ENCODE assay signal across 8 cellular contexts in the genomic region with DNA sequence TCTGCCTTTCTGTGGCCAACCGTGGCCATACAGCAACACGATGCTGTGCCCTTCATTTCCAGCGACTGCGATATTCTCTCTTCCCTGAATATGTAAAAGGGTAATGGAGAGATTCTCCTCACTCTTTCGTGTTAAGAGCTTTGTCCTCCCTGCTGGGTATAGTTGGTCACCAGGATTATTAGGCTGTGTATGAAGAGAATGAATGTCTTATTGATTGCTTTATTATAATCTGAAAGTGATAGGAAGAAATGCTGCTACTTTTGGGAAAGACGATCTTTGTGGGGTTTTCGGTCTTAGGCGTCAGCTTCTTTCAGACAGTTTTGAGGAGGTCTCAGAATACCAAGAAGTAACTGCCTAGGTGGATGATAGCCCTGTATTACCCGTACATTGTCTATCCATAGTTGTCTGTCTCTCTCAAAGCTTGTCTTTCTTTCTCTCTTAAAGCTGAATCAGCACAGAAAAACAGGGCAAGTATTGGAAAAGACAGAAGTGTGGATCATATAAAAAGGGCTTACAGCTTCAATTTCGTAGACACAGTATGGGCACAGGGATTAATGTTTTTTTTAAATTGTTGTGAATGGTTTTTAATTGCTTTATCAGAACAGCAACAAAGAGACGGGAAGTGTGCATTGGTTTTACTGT. TPM values are rescaled to one million over a fixed set of nuclear protein-coding genes. Genes with fewer than 3 reads are reported as not detected.
DNase-seq lines count a peak whose midpoint lies in the region; ATAC-seq and TF ChIP-seq lines count a peak whose summit lies in the region.

No MANE protein-coding gene starts in this region.

- H3K9me3 Mint-ChIP-seq in nephron: no peaks in the 10 kb centered on the region

- H3K27ac Mint-ChIP-seq in nephron: peak overlapping the region; percentile 25 to 95 (median 55)

- peak overlapping the region; percentile 72 for H3K4me3 ChIP-seq in GM06990 (replicated peaks; ENCODE audit: low read depth, low read length)

- H3K27me3 ChIP-seq in GM06990 (replicated peaks; ENCODE audit: control insufficient read depth, insufficient read depth, low read length): no peaks in the 10 kb centered on the region

- no peaks in the 10 kb centered on the region for H3K36me3 ChIP-seq in GM06990 (ENCODE audit: control insufficient read depth, insufficient read depth, low read length)

- H3K36me3 Mint-ChIP-seq in nephron (ENCODE audit: low read depth): no peaks in the 10 kb centered on the region

- peak overlapping the region; percentile 88 to 98 (median 96) for H3K4me3 Mint-ChIP-seq in nephron

- H3K4me1 Mint-ChIP-seq in nephron: peaks cover 39% of the 10 kb centered on the region

- TF ChIP-seq CTCF in GM06990 (IDR thresholded peaks at IDR 0.05; ENCODE audit: insufficient read depth, low read length, poor library complexity, severe bottlenecking): no peak
- TF ChIP-seq CTCF in nephron (IDR thresholded peaks at IDR 0.05; ENCODE audit: unreplicated experiment in 3 of 3): no peak

- H3K27me3 Mint-ChIP-seq in nephron (ENCODE audit: low read depth): no peaks in the 10 kb centered on the region

- no peak for ATAC-seq in GM19035 (IDR thresholded peaks at IDR 0.05; ENCODE audit: unreplicated experiment)

- DNase-seq in GM06990 (ENCODE audit: extremely low read depth, insufficient read length) (no peak), NCI-H748 (lab: John Stamatoyannopoulos, UW; ENCODE audit: unreplicated experiment) (peak; percentile 60), dermis blood vessel endothelial cell (peak; percentile 40), DMS 273 treated with DMSO at 0.1 percent for 48 hours (lab: John Stamatoyannopoulos, UW) (no peak), NCI-H1105 treated with DMSO at 0.1 percent for 48 hours (lab: John Stamatoyannopoulos, UW) (no peak), LoVo (ENCODE audit: low spot score) (no peak)

RNA-seq across cellular contexts. Expression of a gene that starts 1.2 kb away (rescaled TPM):
- 20.9 and 25.6 TPM in 2 replicates for total RNA-seq in dermis blood vessel endothelial cell

RNA-seq across cellular contexts. Expression of a gene that starts 37.6 kb away (rescaled TPM):
- 3.2 and 5.8 TPM in 2 replicates for total RNA-seq in dermis blood vessel endothelial cell

Comparison
In these comparisons a context has a peak if more than half of its experiments do, and no peak if none do; other contexts are left out.
1. DNase-seq: peak in NCI-H748 (single experiment) and dermis blood vessel endothelial cell (single experiment); none in GM06990 (single experiment), DMS 273 treated with DMSO at 0.1 percent for 48 hours (single experiment), NCI-H1105 treated with DMSO at 0.1 percent for 48 hours (single experiment) and LoVo (single experiment).